Comparison of ENCODE assay signal across 1 cellular context in the genomic region with DNA sequence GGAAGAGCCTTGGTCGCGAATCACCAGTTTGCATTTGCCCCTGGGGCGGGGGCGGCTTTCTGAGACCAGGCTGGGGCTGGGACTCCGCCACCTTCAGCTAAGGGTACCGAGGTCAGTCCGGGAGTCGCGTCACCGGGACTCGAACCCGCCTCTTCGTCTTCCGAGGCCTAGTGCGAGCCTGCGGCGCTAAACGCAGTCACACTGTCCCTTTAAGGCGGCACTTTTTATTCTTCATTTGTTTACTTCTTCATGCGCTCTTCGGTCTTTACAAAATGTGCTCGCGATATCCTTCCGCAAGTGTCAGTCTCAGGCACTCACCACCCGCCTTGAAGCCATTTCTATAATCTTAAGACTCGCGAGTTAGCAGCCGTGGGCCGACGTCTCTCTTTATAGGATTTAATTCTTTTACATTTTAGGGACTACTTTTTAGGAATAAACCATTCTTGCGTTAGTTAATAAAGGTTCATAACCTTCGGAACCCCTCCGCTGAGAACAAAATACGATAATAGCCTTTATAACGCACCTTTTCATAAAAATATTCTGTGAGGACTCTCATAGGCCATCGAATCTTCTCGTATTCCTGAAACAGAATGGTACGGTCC.
TF ChIP-seq lines count a peak whose summit lies in the region.

No MANE protein-coding gene starts in this region.

TF ChIP-seq in GM12878, 131 proteins besides CTCF, POLR2A, EP300 and RAD21 (continued from another document and continues in another):
- TF ChIP-seq ZNF592 (IDR thresholded peaks at IDR 0.05) (no peak; the same call in 1 of the 2 replicates), LARP7 (IDR thresholded peaks at IDR 0.05) (0 out of 2 replicates have a peak, but pooled peaks have one; percentile 42), RAD51 (IDR thresholded peaks at IDR 0.05) (peak; percentile 74), PKNOX1 (IDR thresholded peaks at IDR 0.05) (peak; percentile 86), RCOR1 (conservative IDR thresholded peaks at IDR 0.05; ENCODE audit: low read depth, low read length) (no peak), SREBF2 (IDR thresholded peaks at IDR 0.05; ENCODE audit: low read length) (no peak), KAT2A (conservative IDR thresholded peaks at IDR 0.05; ENCODE audit: control insufficient read depth, low read depth, low read length) (no peak), SP1 (IDR thresholded peaks at IDR 0.05; ENCODE audit: low read depth, low read length) (peak; percentile 48), KDM1A (IDR thresholded peaks at IDR 0.05; ENCODE audit: borderline replicate concordance) (no peak), STAT3 (IDR thresholded peaks at IDR 0.05; ENCODE audit: low read depth, low read length) (no peak), CHD2 (IDR thresholded peaks at IDR 0.05; ENCODE audit: borderline replicate concordance, low read depth, low read length) (peak; percentile 97), BRCA1 (IDR thresholded peaks at IDR 0.05; ENCODE audit: low read depth, low read length) (no peak), JUNB (IDR thresholded peaks at IDR 0.05) (no peak), ZNF622 (IDR thresholded peaks at IDR 0.05) (no peak), CBX5 (IDR thresholded peaks at IDR 0.05; ENCODE audit: low read depth) (peak; percentile 74; the same call in 1 of the 2 replicates), NRF1 (conservative IDR thresholded peaks at IDR 0.05; ENCODE audit: low read depth, low read length) (no peak), GATAD2B (conservative IDR thresholded peaks at IDR 0.05; ENCODE audit: low read depth) (no peak), ASH2L (IDR thresholded peaks at IDR 0.05; ENCODE audit: borderline replicate concordance, low read depth) (peak; percentile 62; the same call in 1 of the 2 replicates), PAX8 (IDR thresholded peaks at IDR 0.05) (no peak), CREM (IDR thresholded peaks at IDR 0.05; ENCODE audit: low read depth) (peak; percentile 70), BCL11A (IDR thresholded peaks at IDR 0.05; ENCODE audit: low read depth, low read length) (peak; percentile 8; the same call in 1 of the 2 replicates), IRF4 (IDR thresholded peaks at IDR 0.05; ENCODE audit: low read depth, low read length) (peak; percentile 33; the same call in 1 of the 2 replicates), EED (IDR thresholded peaks at IDR 0.05; ENCODE audit: low read depth) (no peak), BHLHE40 (IDR thresholded peaks at IDR 0.05; ENCODE audit: borderline replicate concordance in 1 of 2, low read depth in 2 of 2, low read length in 1 of 2) (peak; percentile 94 to 97), HCFC1 (IDR thresholded peaks at IDR 0.05; ENCODE audit: low read length) (peak; percentile 48; the same call in 1 of the 2 replicates), MXI1 (IDR thresholded peaks at IDR 0.05; ENCODE audit: low read depth, low read length) (peak; percentile 58; the same call in 1 of the 2 replicates), JUND (IDR thresholded peaks at IDR 0.05; ENCODE audit: low read depth, low read length) (peak; percentile 96), ATF7 (IDR thresholded peaks at IDR 0.05; ENCODE audit: low read depth) (peak; percentile 100), MEF2B (IDR thresholded peaks at IDR 0.05; ENCODE audit: partially characterized antibody, poor library complexity, severe bottlenecking) (peak; percentile 52), RBBP5 (conservative IDR thresholded peaks at IDR 0.05) (peak; percentile 77; the same call in 1 of the 2 replicates), ZNF274 (IDR thresholded peaks at IDR 0.05; ENCODE audit: insufficient read depth, insufficient read length) (no peak), RB1 (IDR thresholded peaks at IDR 0.05; ENCODE audit: borderline replicate concordance) (peak; percentile 95; the same call in 1 of the 2 replicates), TBL1XR1 (IDR thresholded peaks at IDR 0.05; ENCODE audit: low read depth, low read length) (no peak), SIN3A (IDR thresholded peaks at IDR 0.05; ENCODE audit: low read depth, low read length) (no peak; the same call in 1 of the 2 replicates), FOXM1 (IDR thresholded peaks at IDR 0.05; ENCODE audit: low read depth, low read length) (peak; percentile 86), CREB1 (IDR thresholded peaks at IDR 0.05; ENCODE audit: low read depth) (peak; percentile 79), NFYA (IDR thresholded peaks at IDR 0.05; ENCODE audit: borderline replicate concordance, low read depth, low read length) (no peak), PBX3 (IDR thresholded peaks at IDR 0.05; ENCODE audit: insufficient replicate concordance, low read depth, low read length) (peak; percentile 88), PAX5 (IDR thresholded peaks at IDR 0.05; ENCODE audit: borderline replicate concordance, low read depth, low read length) (no peak), SMARCA5 (IDR thresholded peaks at IDR 0.05) (peak; percentile 81; the same call in 1 of the 2 replicates), ZNF207 (IDR thresholded peaks at IDR 0.05; ENCODE audit: borderline replicate concordance) (peak; percentile 99), POU2F2 (IDR thresholded peaks at IDR 0.05; ENCODE audit: borderline replicate concordance, low read depth, low read length) (peak; percentile 96)
- TF ChIP-seq, protein P1, sequence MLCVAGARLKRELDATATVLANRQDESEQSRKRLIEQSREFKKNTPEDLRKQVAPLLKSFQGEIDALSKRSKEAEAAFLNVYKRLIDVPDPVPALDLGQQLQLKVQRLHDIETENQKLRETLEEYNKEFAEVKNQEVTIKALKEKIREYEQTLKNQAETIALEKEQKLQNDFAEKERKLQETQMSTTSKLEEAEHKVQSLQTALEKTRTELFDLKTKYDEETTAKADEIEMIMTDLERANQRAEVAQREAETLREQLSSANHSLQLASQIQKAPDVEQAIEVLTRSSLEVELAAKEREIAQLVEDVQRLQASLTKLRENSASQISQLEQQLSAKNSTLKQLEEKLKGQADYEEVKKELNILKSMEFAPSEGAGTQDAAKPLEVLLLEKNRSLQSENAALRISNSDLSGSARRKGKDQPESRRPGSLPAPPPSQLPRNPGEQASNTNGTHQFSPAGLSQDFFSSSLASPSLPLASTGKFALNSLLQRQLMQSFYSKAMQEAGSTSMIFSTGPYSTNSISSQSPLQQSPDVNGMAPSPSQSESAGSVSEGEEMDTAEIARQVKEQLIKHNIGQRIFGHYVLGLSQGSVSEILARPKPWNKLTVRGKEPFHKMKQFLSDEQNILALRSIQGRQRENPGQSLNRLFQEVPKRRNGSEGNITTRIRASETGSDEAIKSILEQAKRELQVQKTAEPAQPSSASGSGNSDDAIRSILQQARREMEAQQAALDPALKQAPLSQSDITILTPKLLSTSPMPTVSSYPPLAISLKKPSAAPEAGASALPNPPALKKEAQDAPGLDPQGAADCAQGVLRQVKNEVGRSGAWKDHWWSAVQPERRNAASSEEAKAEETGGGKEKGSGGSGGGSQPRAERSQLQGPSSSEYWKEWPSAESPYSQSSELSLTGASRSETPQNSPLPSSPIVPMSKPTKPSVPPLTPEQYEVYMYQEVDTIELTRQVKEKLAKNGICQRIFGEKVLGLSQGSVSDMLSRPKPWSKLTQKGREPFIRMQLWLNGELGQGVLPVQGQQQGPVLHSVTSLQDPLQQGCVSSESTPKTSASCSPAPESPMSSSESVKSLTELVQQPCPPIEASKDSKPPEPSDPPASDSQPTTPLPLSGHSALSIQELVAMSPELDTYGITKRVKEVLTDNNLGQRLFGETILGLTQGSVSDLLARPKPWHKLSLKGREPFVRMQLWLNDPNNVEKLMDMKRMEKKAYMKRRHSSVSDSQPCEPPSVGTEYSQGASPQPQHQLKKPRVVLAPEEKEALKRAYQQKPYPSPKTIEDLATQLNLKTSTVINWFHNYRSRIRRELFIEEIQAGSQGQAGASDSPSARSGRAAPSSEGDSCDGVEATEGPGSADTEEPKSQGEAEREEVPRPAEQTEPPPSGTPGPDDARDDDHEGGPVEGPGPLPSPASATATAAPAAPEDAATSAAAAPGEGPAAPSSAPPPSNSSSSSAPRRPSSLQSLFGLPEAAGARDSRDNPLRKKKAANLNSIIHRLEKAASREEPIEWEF (IDR thresholded peaks at IDR 0.05; ENCODE audit: insufficient replicate concordance, low read depth, low read length): peak; percentile 56
- TF ChIP-seq, protein P2, sequence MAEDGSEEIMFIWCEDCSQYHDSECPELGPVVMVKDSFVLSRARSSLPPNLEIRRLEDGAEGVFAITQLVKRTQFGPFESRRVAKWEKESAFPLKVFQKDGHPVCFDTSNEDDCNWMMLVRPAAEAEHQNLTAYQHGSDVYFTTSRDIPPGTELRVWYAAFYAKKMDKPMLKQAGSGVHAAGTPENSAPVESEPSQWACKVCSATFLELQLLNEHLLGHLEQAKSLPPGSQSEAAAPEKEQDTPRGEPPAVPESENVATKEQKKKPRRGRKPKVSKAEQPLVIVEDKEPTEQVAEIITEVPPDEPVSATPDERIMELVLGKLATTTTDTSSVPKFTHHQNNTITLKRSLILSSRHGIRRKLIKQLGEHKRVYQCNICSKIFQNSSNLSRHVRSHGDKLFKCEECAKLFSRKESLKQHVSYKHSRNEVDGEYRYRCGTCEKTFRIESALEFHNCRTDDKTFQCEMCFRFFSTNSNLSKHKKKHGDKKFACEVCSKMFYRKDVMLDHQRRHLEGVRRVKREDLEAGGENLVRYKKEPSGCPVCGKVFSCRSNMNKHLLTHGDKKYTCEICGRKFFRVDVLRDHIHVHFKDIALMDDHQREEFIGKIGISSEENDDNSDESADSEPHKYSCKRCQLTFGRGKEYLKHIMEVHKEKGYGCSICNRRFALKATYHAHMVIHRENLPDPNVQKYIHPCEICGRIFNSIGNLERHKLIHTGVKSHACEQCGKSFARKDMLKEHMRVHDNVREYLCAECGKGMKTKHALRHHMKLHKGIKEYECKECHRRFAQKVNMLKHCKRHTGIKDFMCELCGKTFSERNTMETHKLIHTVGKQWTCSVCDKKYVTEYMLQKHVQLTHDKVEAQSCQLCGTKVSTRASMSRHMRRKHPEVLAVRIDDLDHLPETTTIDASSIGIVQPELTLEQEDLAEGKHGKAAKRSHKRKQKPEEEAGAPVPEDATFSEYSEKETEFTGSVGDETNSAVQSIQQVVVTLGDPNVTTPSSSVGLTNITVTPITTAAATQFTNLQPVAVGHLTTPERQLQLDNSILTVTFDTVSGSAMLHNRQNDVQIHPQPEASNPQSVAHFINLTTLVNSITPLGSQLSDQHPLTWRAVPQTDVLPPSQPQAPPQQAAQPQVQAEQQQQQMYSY (CRISPR knock-in tag; IDR thresholded peaks at IDR 0.05): no peak
- TF ChIP-seq, protein P3, sequence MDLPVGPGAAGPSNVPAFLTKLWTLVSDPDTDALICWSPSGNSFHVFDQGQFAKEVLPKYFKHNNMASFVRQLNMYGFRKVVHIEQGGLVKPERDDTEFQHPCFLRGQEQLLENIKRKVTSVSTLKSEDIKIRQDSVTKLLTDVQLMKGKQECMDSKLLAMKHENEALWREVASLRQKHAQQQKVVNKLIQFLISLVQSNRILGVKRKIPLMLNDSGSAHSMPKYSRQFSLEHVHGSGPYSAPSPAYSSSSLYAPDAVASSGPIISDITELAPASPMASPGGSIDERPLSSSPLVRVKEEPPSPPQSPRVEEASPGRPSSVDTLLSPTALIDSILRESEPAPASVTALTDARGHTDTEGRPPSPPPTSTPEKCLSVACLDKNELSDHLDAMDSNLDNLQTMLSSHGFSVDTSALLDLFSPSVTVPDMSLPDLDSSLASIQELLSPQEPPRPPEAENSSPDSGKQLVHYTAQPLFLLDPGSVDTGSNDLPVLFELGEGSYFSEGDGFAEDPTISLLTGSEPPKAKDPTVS (IDR thresholded peaks at IDR 0.05; ENCODE audit: low read depth, low read length): no peak
- TF ChIP-seq, protein P4, sequence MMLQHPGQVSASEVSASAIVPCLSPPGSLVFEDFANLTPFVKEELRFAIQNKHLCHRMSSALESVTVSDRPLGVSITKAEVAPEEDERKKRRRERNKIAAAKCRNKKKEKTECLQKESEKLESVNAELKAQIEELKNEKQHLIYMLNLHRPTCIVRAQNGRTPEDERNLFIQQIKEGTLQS (IDR thresholded peaks at IDR 0.05; ENCODE audit: borderline replicate concordance, extremely low read depth, low read depth, low read length): no peak
